Comparison of ENCODE assay signal across 9 cellular contexts in genomic region chr9:136088939-136089696, GRCh38.
DNase-seq lines count a peak whose midpoint lies in the region; TF ChIP-seq lines count a peak whose summit lies in the region.
"Had no signal": no experiment of that assay in that cellular context is flagged by ENCODE, and none has a peak within 500 bp of the region (broad histone marks: within the 10 kb centered on the region; RNA-seq: fewer than 3 reads in every experiment).

No MANE protein-coding gene starts in this region.

- H3K27ac ChIP-seq in HL-60 (replicated peaks): peak overlapping the region; percentile 97
- peak overlapping the region; percentile 16 for H3K27ac ChIP-seq in angular gyrus (ENCODE audit: low read depth, low read length)

- peaks cover 48% of the 10 kb centered on the region for H3K4me1 ChIP-seq in mucosa of stomach (ENCODE audit: control insufficient read depth, insufficient read depth, low read length)

- peak; percentile 54 to 73 for DNase-seq in AML-193 (lab: John Stamatoyannopoulos, UW)
- peak; percentile 90 to 94 for DNase-seq in HL-60 (ENCODE audit: low read depth in 1 of 2, low spot score in 1 of 2)
- DNase-seq in NCI-H128 (lab: John Stamatoyannopoulos, UW; ENCODE audit: unreplicated experiment): no peak
- no peak for DNase-seq in Kasumi-1 (lab: John Stamatoyannopoulos, UW)
- DNase-seq in NCI-H1436 treated with DMSO at 0.1 percent for 48 hours (lab: John Stamatoyannopoulos, UW): no peak
- DNase-seq in UCSD-AML1 (lab: John Stamatoyannopoulos, UW; ENCODE audit: unreplicated experiment): no peak
- DNase-seq: NCI-H1930 had no signal

- no peaks in the 10 kb centered on the region for H3K36me3 ChIP-seq in mucosa of stomach (ENCODE audit: control insufficient read depth, insufficient read depth, low read length)

- no peak for TF ChIP-seq CTCF in HL-60 (IDR thresholded peaks at IDR 0.05; ENCODE audit: insufficient read depth, low read length)

- no peaks in the 10 kb centered on the region for H3K27me3 ChIP-seq in HL-60 (ENCODE audit: insufficient read depth, poor library complexity, severe bottlenecking)
- no peaks in the 10 kb centered on the region for H3K27me3 ChIP-seq in mucosa of stomach (ENCODE audit: control insufficient read depth, insufficient read depth, low read length)

- H3K4me3 ChIP-seq in HL-60 (replicated peaks; ENCODE audit: insufficient read depth, low read length) (peak overlapping the region; percentile 20), mucosa of stomach (ENCODE audit: low read length) (no peak overlapping the region)

- H3K9me3 ChIP-seq in mucosa of stomach (ENCODE audit: control insufficient read depth, low read length): no peaks in the 10 kb centered on the region

- peak overlapping the region; percentile 39 for H3K9ac ChIP-seq in mucosa of stomach (ENCODE audit: low read length)

Comparison
In these comparisons a context has a peak if more than half of its experiments do, and no peak if none do; other contexts are left out.
1. DNase-seq: peak in AML-193 (2 of 2) and HL-60 (2 of 2); none in NCI-H128 (single experiment), Kasumi-1 (0 of 2), NCI-H1436 treated with DMSO at 0.1 percent for 48 hours (single experiment) and UCSD-AML1 (single experiment).